In genomic region chrX:45110494-45110893, GRCh38 we compare ENCODE assay signal across 20 cellular contexts.
"Had no signal": no experiment of that assay in that cellular context is flagged by ENCODE, and none has a peak within 500 bp of the region (broad histone marks: within the 10 kb centered on the region; RNA-seq: fewer than 3 reads in every experiment).

No MANE protein-coding gene starts in this region.

- H3K9me3 ChIP-seq: prostate gland, right lobe of liver, suprapubic skin, thyroid gland had no signal

- FAIRE-seq: endothelial cell of umbilical vein, urothelium cell line had no signal

- H3K9ac ChIP-seq: parathyroid adenoma had no signal

- H3K4me1 ChIP-seq: foreskin keratinocyte, parathyroid adenoma, prostate gland, right lobe of liver, suprapubic skin, thyroid gland had no signal

- H3K4me3 ChIP-seq: hepatocyte, prostate gland, right lobe of liver, suprapubic skin, thyroid gland had no signal

- DNase-seq: effector CD4-positive, alpha-beta T cell; endodermal cell; erythroblast; foreskin keratinocyte; kidney glomerular epithelial cell; mammary epithelial cell; naive thymus-derived CD4-positive, alpha-beta T cell; nephron progenitor cell; retina; right lobe of liver; stimulated activated CD4-positive, alpha-beta T cell treated with anti-CD3 and anti-CD28 coated beads, Interleukin-4, amount 100 ng/mL, for 1 hour; stimulated activated CD8-positive, alpha-beta memory T cell treated with anti-CD3 and anti-CD28 coated beads, Interleukin-4, amount 100 ng/mL, for 48 hours; stimulated activated naive CD8-positive, alpha-beta T cell treated with anti-CD3 and anti-CD28 coated beads, Interleukin-15, Interleukin-2, amounts not matched to agents 100 U/mL and 50 U/mL, for 24 hours; thyroid gland had no signal

- H3K27ac ChIP-seq: foreskin keratinocyte, hepatocyte, parathyroid adenoma, prostate gland, right lobe of liver, suprapubic skin, thyroid gland had no signal

- H3K36me3 ChIP-seq: prostate gland had no signal
